In the genomic region with DNA sequence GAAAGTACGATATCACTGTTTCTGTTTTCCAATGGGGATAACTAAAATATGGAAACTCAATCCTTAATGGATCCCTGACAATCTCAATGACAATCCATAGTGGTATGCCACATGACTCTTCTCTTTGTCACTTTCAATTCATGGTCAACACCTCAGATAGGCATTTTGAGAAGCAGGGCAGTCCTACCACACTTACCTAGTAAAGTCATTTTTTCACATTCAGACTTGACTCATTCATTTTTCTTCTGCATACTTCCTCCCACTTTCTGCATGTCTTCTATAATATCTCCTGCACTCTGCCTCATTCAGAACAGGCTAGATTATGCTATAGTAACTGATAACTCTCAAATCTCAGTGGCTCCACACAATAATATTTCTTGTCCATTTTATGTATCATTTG, we compare ENCODE assay signal across 15 cellular contexts.
A peak's percentile ranks its signal among the peaks of the same experiment; 100 is the strongest.
DNase-seq lines count a peak whose midpoint lies in the region; ATAC-seq and TF ChIP-seq lines count a peak whose summit lies in the region.
"Had no signal": no experiment of that assay in that cellular context is flagged by ENCODE, and none has a peak within 500 bp of the region (broad histone marks: within the 10 kb centered on the region; RNA-seq: fewer than 3 reads in every experiment).

No MANE protein-coding gene starts in this region.

- intact Hi-C loops in HCT116 (cut with micrococcal nuclease) (no loop called here), lower leg skin (cut with DNase I; ENCODE audit: low total_unique reads) (no loop called here)

- H3K27ac ChIP-seq in HCT116 (ENCODE audit: low read depth, low read length) = peak overlapping the region; percentile 1; the same call in 1 of the 2 replicates
- H3K27ac ChIP-seq: right lobe of liver had no signal

- H3K36me3 ChIP-seq in HCT116 (ENCODE audit: control insufficient read depth in 1 of 2, insufficient read depth in 2 of 2, low read length in 2 of 2) = no peaks in the 10 kb centered on the region

- H4K20me1 ChIP-seq in HCT116 (ENCODE audit: insufficient read depth) = no peaks in the 10 kb centered on the region

- peak overlapping the region; percentile 63 for H3K4me2 ChIP-seq in HCT116 (ENCODE audit: low read length)

- no peak overlapping the region for H2AFZ ChIP-seq in HCT116 (ENCODE audit: low read depth, low read length, poor library complexity, severe bottlenecking)

- H3K4me3 ChIP-seq in HCT116 (replicated peaks in 1 of 2; ENCODE audit: low read depth in 1 of 2, low read length in 2 of 2) (no peak overlapping the region), lower leg skin (ENCODE audit: low read depth, poor library complexity, severe bottlenecking) (no peak overlapping the region)
- H3K4me3 ChIP-seq: right lobe of liver had no signal

- peak; percentile 13 for DNase-seq in AG08395 (ENCODE audit: low spot score)
- DNase-seq in HCT116 (ENCODE audit: low read depth, low spot score) = no peak
- peak; percentile 44 for DNase-seq in amniotic epithelial cell (ENCODE audit: low read depth)
- DNase-seq in kidney tubule cell (ENCODE audit: low spot score) = peak; percentile 80
- no peak for DNase-seq in HEK293T (ENCODE audit: extremely low spot score)
- no peak for DNase-seq in lower leg skin (ENCODE audit: low spot score in 2 of 2)
- DNase-seq in stimulated activated naive CD4-positive, alpha-beta T cell treated with Interleukin-2 at 50 U/mL for 16 hours (lab: John Stamatoyannopoulos, UW) = no peak
- DNase-seq: activated CD4-positive, alpha-beta memory T cell treated with anti-CD3 and anti-CD28 coated beads, Interleukin-2, amount 10 ng/mL, durations not matched to agents 7 days and 5 days; cortex of kidney; GF-D8; naive thymus-derived CD4-positive, alpha-beta T cell; NCI-H1092 treated with DMSO at 0.1 percent for 48 hours; NCI-H446; right lobe of liver had no signal

- RAD21 ChIA-PET in HCT116 (lab: Charles Lee; ENCODE audit: low non-redundant PET in 1 of 2, low total read pairs in 2 of 2, uncharacterized antibody in 2 of 2, unreplicated experiment in 2 of 2) = no interaction called here

- TF ChIP-seq RAD21 in HCT116 (IDR thresholded peaks at IDR 0.05; ENCODE audit: low read depth) = no peak

- BruUV-seq in HCT116 (replicated peaks; lab: Mats Ljungman, UMichigan) = no TSS peak

- no peaks in the 10 kb centered on the region; the same call in 1 of the 2 replicates for H3K79me2 ChIP-seq in HCT116 (ENCODE audit: insufficient read depth, low read length)

- no peaks in the 10 kb centered on the region for H3K9me2 ChIP-seq in HCT116 (ENCODE audit: insufficient read depth)

- WGBS in lower leg skin, 2 donors = 91 to 96% methylated on average over 1 of the region's 1 CpG

- CTCF ChIA-PET in HCT116 (lab: Charles Lee) = interaction anchor here (0.6 to 1.1 kb wide), 2 partner anchors 9 to 102 kb away, joined by 3 to 4 read pairs; no protein-coding TSS in a partner anchor
- CTCF ChIA-PET in HEK293T (lab: Yijun Ruan, JAX) = no interaction called here

- no peaks in the 10 kb centered on the region for H3K27me3 ChIP-seq in HCT116 (ENCODE audit: insufficient read depth, low read length)
- H3K27me3 ChIP-seq: right lobe of liver had no signal

- TF ChIP-seq CTCF in HCT116 (IDR thresholded peaks at IDR 0.05 in 2 of 3, conservative IDR thresholded peaks at IDR 0.05 in 1 of 3; ENCODE audit: borderline replicate concordance in 1 of 3, insufficient read depth in 1 of 3, low read depth in 2 of 3, low read length in 2 of 3) (no peak), lower leg skin (IDR thresholded peaks at IDR 0.05) (no peak)

- H3K4me1 ChIP-seq in HCT116 (ENCODE audit: control insufficient read depth in 1 of 2, insufficient read depth in 2 of 2, low read length in 2 of 2) = peaks cover 30 to 41% of the 10 kb centered on the region in 2 experiments
- H3K4me1 ChIP-seq: right lobe of liver had no signal

- POLR2A ChIA-PET in HCT116 (lab: Charles Lee) (interaction anchor here (1.1 kb wide), 1 partner anchor 37 kb away, joined by 3 read pairs; no protein-coding TSS in a partner anchor), HEK293T (lab: Yijun Ruan, JAX) (no interaction called here)

- ATAC-seq in HCT116 (peak; percentile 46; the same call in 1 of the 2 replicates), GM21737 (IDR thresholded peaks at IDR 0.05; ENCODE audit: unreplicated experiment) (no peak)
- ATAC-seq: naive thymus-derived CD4-positive, alpha-beta T cell had no signal

- no peaks in the 10 kb centered on the region for H3K9me3 ChIP-seq in HCT116 (ENCODE audit: control insufficient read depth in 1 of 2, insufficient read depth in 1 of 2, low read depth in 1 of 2, low read length in 2 of 2)
- H3K9me3 ChIP-seq: right lobe of liver had no signal

- no peak overlapping the region for H3K9ac ChIP-seq in HCT116 (ENCODE audit: low read length)

- no peak for TF ChIP-seq POLR2A in HCT116 (IDR thresholded peaks at IDR 0.05; ENCODE audit: borderline replicate concordance, extremely low read depth, insufficient read depth, insufficient read length)
- no peak for TF ChIP-seq POLR2A in lower leg skin (IDR thresholded peaks at IDR 0.05)

TF ChIP-seq in HCT116, 20 proteins besides CTCF, POLR2A, EP300 and RAD21:
- TF ChIP-seq, protein P1, sequence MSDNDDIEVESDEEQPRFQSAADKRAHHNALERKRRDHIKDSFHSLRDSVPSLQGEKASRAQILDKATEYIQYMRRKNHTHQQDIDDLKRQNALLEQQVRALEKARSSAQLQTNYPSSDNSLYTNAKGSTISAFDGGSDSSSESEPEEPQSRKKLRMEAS (IDR thresholded peaks at IDR 0.05) = no peak
- TF ChIP-seq POLR2AphosphoS5 (IDR thresholded peaks at IDR 0.05; ENCODE audit: low read depth, low read length) (no peak), ZFX (IDR thresholded peaks at IDR 0.05) (no peak), TCF7L2 (IDR thresholded peaks at IDR 0.05; ENCODE audit: borderline replicate concordance, extremely low read depth, insufficient read depth, insufficient read length) (no peak), SRF (IDR thresholded peaks at IDR 0.05; ENCODE audit: low read depth) (no peak), SP1 (IDR thresholded peaks at IDR 0.05; ENCODE audit: low read depth) (no peak)
- TF ChIP-seq, protein P2, sequence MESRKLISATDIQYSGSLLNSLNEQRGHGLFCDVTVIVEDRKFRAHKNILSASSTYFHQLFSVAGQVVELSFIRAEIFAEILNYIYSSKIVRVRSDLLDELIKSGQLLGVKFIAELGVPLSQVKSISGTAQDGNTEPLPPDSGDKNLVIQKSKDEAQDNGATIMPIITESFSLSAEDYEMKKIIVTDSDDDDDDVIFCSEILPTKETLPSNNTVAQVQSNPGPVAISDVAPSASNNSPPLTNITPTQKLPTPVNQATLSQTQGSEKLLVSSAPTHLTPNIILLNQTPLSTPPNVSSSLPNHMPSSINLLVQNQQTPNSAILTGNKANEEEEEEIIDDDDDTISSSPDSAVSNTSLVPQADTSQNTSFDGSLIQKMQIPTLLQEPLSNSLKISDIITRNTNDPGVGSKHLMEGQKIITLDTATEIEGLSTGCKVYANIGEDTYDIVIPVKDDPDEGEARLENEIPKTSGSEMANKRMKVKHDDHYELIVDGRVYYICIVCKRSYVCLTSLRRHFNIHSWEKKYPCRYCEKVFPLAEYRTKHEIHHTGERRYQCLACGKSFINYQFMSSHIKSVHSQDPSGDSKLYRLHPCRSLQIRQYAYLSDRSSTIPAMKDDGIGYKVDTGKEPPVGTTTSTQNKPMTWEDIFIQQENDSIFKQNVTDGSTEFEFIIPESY (IDR thresholded peaks at IDR 0.05; ENCODE audit: extremely low read depth, insufficient replicate concordance, low read length) = no peak

TF ChIP-seq in HEK293T, 16 proteins besides CTCF, POLR2A, EP300 and RAD21:
- no peak for TF ChIP-seq LEF1 (IDR thresholded peaks at IDR 0.05; ENCODE audit: borderline replicate concordance)
- TF ChIP-seq, protein P3, sequence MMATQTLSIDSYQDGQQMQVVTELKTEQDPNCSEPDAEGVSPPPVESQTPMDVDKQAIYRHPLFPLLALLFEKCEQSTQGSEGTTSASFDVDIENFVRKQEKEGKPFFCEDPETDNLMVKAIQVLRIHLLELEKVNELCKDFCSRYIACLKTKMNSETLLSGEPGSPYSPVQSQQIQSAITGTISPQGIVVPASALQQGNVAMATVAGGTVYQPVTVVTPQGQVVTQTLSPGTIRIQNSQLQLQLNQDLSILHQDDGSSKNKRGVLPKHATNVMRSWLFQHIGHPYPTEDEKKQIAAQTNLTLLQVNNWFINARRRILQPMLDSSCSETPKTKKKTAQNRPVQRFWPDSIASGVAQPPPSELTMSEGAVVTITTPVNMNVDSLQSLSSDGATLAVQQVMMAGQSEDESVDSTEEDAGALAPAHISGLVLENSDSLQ (IDR thresholded peaks at IDR 0.05) = no peak
- no peak for TF ChIP-seq FOXK2 (IDR thresholded peaks at IDR 0.05)
- TF ChIP-seq SUZ12 (IDR thresholded peaks at IDR 0.05) = no peak
- TF ChIP-seq BHLHE40 (IDR thresholded peaks at IDR 0.05; ENCODE audit: borderline replicate concordance) = no peak
- no peak for TF ChIP-seq SP1 (IDR thresholded peaks at IDR 0.05)
- no peak for TF ChIP-seq CTBP1 (IDR thresholded peaks at IDR 0.05; ENCODE audit: borderline replicate concordance)
- no peak for TF ChIP-seq ZNF384 (IDR thresholded peaks at IDR 0.05)
- no peak for TF ChIP-seq FOXA1 (IDR thresholded peaks at IDR 0.05)

Comparison
In these comparisons a context has a peak if more than half of its experiments do, and no peak if none do; other contexts are left out.
1. DNase-seq: peak in AG08395 (single experiment), amniotic epithelial cell (single experiment) and kidney tubule cell (single experiment); none in HCT116 (single experiment), HEK293T (single experiment), lower leg skin (0 of 2) and stimulated activated naive CD4-positive, alpha-beta T cell treated with Interleukin-2 at 50 U/mL for 16 hours (single experiment).